Comparison of ENCODE assay signal across 16 cellular contexts in the genomic region with DNA sequence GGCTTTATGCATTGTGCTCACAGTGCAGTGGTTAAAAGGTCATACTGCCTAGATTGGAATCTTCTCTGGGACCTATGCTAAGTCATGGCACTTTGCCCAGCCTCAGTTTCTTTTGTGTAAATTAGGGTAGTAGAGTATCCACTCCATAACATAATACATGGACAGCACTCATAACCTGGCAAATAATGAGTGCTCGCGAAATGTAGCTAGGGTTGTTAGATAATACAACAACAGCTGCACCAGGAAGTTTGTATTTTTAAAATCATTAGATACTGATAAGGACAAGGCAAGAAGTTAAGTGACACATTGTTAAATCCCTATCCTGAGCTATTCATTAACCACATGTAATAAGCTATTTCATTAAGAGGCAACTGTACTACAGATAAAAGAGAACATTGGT. TPM values are rescaled to one million over a fixed set of nuclear protein-coding genes. Genes with fewer than 3 reads are reported as not detected.
"Had no signal": no experiment of that assay in that cellular context is flagged by ENCODE, and none has a peak within 500 bp of the region (broad histone marks: within the 10 kb centered on the region; RNA-seq: fewer than 3 reads in every experiment).

No MANE protein-coding gene starts in this region.

- H3K36me3 ChIP-seq: stomach, thoracic aorta had no signal

- H3K27me3 ChIP-seq: stomach had no signal

- DNase-seq: activated CD4-positive, alpha-beta T cell treated with anti-CD3 and anti-CD28 coated beads for 1 hour; activated CD4-positive, alpha-beta T cell treated with anti-CD3 and anti-CD28 coated beads, Interleukin-2, amount 50 U/mL, for 48 hours; activated CD8-positive, alpha-beta memory T cell treated with anti-CD3 and anti-CD28 coated beads, Interleukin-2, amount 10 ng/mL, durations not matched to agents 7 days and 5 days; activated effector memory CD4-positive, alpha-beta T cell treated with anti-CD3 and anti-CD28 coated beads, Interleukin-2, amount 50 U/mL, for 16 hours; activated T-cell treated with anti-CD3 and anti-CD28 coated beads, Interleukin-2, amount 50 U/mL, for 4 hours; endodermal cell; erythroblast; hippocampal formation; kidney glomerular epithelial cell; nephron progenitor cell; stimulated activated CD4-positive, alpha-beta T cell treated with anti-CD3 and anti-CD28 coated beads, Interleukin-4, amount 100 ng/mL, for 4 hours; stomach; T-helper 9 cell had no signal

- H3K36me3 Mint-ChIP-seq: activated CD8-positive, alpha-beta memory T cell treated with anti-CD3 and anti-CD28 coated beads, Interleukin-2, amount 10 ng/mL, durations not matched to agents 7 days and 5 days; activated naive CD8-positive, alpha-beta T cell had no signal

- H3K4me1 Mint-ChIP-seq: activated CD8-positive, alpha-beta memory T cell treated with anti-CD3 and anti-CD28 coated beads, Interleukin-2, amount 10 ng/mL, durations not matched to agents 7 days and 5 days; nephron progenitor cell had no signal

- H3K27ac Mint-ChIP-seq: activated CD8-positive, alpha-beta memory T cell treated with anti-CD3 and anti-CD28 coated beads, Interleukin-2, amount 10 ng/mL, durations not matched to agents 7 days and 5 days; activated naive CD8-positive, alpha-beta T cell; endodermal cell; nephron progenitor cell had no signal

- H3K27me3 Mint-ChIP-seq: activated CD8-positive, alpha-beta memory T cell treated with anti-CD3 and anti-CD28 coated beads, Interleukin-2, amount 10 ng/mL, durations not matched to agents 7 days and 5 days; activated naive CD8-positive, alpha-beta T cell had no signal

- H3K9me3 ChIP-seq: thoracic aorta had no signal

- H3K27ac ChIP-seq: stomach, thoracic aorta had no signal

- H3K4me3 Mint-ChIP-seq: activated CD8-positive, alpha-beta memory T cell treated with anti-CD3 and anti-CD28 coated beads, Interleukin-2, amount 10 ng/mL, durations not matched to agents 7 days and 5 days; activated naive CD8-positive, alpha-beta T cell; activated T-cell treated with anti-CD3 and anti-CD28 coated beads, Interleukin-2, amount 50 U/mL, for 4 hours; endodermal cell; nephron progenitor cell had no signal

- H3K4me3 ChIP-seq: lung, stomach, thoracic aorta had no signal

- ATAC-seq: activated CD8-positive, alpha-beta memory T cell treated with anti-CD3 and anti-CD28 coated beads, Interleukin-2, amount 10 ng/mL, durations not matched to agents 7 days and 5 days; activated T-cell treated with anti-CD3 and anti-CD28 coated beads, Interleukin-2, amount 50 U/mL, for 4 hours had no signal

RNA-seq across cellular contexts. Expression of a gene that starts 13.8 kb away (rescaled TPM):
- total RNA-seq: activated CD8-positive, alpha-beta memory T cell treated with anti-CD3 and anti-CD28 coated beads, Interleukin-2, amount 10 ng/mL, durations not matched to agents 7 days and 5 days had no signal
